ENCODE assay signal across 15 cellular contexts in genomic region chr6:87706187-87706966, GRCh38. TPM values are rescaled to one million over a fixed set of nuclear protein-coding genes. Genes with fewer than 3 reads are reported as not detected.
DNase-seq lines count a peak whose midpoint lies in the region; ATAC-seq and TF ChIP-seq lines count a peak whose summit lies in the region.
"Had no signal": no experiment of that assay in that cellular context is flagged by ENCODE, and none has a peak within 500 bp of the region (broad histone marks: within the 10 kb centered on the region; RNA-seq: fewer than 3 reads in every experiment).

No MANE protein-coding gene starts in this region.

- H3K4me3 Mint-ChIP-seq in activated T-helper 17 cell treated with anti-CD3 and anti-CD28 coated beads, Interleukin-2, amount 50 U/mL, for 72 hours, result no peak overlapping the region
- H3K4me3 Mint-ChIP-seq: activated T-helper 1 cell treated with anti-CD3 and anti-CD28 coated beads, Interleukin-12 subunit alpha, Interleukin-12 subunit beta, Interleukin-2, Interleukin-4 antibody, amounts not matched to agents 30 ng/mL and 10 ng/mL and 1 ng/mL, durations not matched to agents 14 hours and 24 hours and 36 hours; CD8-positive, alpha-beta T cell; central memory CD8-positive, alpha-beta T cell had no signal

- H3K27me3 Mint-ChIP-seq in activated T-helper 17 cell treated with anti-CD3 and anti-CD28 coated beads, Interleukin-2, amount 50 U/mL, for 72 hours, result no peaks in the 10 kb centered on the region
- H3K27me3 Mint-ChIP-seq: central memory CD8-positive, alpha-beta T cell had no signal

- peaks cover 13% of the 10 kb centered on the region for H3K4me1 Mint-ChIP-seq in activated T-helper 17 cell treated with anti-CD3 and anti-CD28 coated beads, Interleukin-2, amount 50 U/mL, for 72 hours

- no peaks in the 10 kb centered on the region for H3K9me3 Mint-ChIP-seq in activated T-helper 17 cell treated with anti-CD3 and anti-CD28 coated beads, Interleukin-2, amount 50 U/mL, for 72 hours
- H3K9me3 Mint-ChIP-seq: activated T-helper 1 cell treated with anti-CD3 and anti-CD28 coated beads, Interleukin-12 subunit alpha, Interleukin-12 subunit beta, Interleukin-2, Interleukin-4 antibody, amounts not matched to agents 30 ng/mL and 10 ng/mL and 1 ng/mL, durations not matched to agents 14 hours and 24 hours and 36 hours; CD8-positive, alpha-beta T cell; central memory CD8-positive, alpha-beta T cell; nephron had no signal

- H3K36me3 Mint-ChIP-seq in activated T-helper 17 cell treated with anti-CD3 and anti-CD28 coated beads, Interleukin-2, amount 50 U/mL, for 72 hours (ENCODE audit: low read depth), result no peaks in the 10 kb centered on the region

- TF ChIP-seq CTCF in AG09309 (IDR thresholded peaks at IDR 0.05; ENCODE audit: control insufficient read depth, insufficient read depth, low read depth, low read length, missing control alignments), result no peak

- peak overlapping the region; percentile 40 for H3K27ac Mint-ChIP-seq in activated T-helper 17 cell treated with anti-CD3 and anti-CD28 coated beads, Interleukin-2, amount 50 U/mL, for 72 hours
- H3K27ac Mint-ChIP-seq: activated T-helper 1 cell treated with anti-CD3 and anti-CD28 coated beads, Interleukin-12 subunit alpha, Interleukin-12 subunit beta, Interleukin-2, Interleukin-4 antibody, amounts not matched to agents 30 ng/mL and 10 ng/mL and 1 ng/mL, durations not matched to agents 14 hours and 24 hours and 36 hours; CD8-positive, alpha-beta T cell had no signal

- no peak for ATAC-seq in activated T-helper 17 cell treated with anti-CD3 and anti-CD28 coated beads, Interleukin-2, amount 50 U/mL, for 72 hours (replicated peaks)
- ATAC-seq in GM21528 (IDR thresholded peaks at IDR 0.05; ENCODE audit: low FRiP score, unreplicated experiment), result no peak
- ATAC-seq: activated CD4-positive, CD25-positive, alpha-beta regulatory T cell treated with anti-CD3 and anti-CD28 coated beads, Interleukin-2, amount 50 U/mL, for 24 hours; CD8-positive, alpha-beta T cell had no signal

- H3K4me3 ChIP-seq in AG09309 (ENCODE audit: control insufficient read depth, low read depth, low read length), result no peak overlapping the region
- H3K4me3 ChIP-seq: esophagus muscularis mucosa had no signal

- in situ Hi-C loops in ACHN (cut with HindIII; ENCODE audit: low pct_ligation_motif_present, low pct_unique_long_range_greater_than_20kb, low sequenced_read_pairs), result no loop called here

- DNase-seq in AG09309 (ENCODE audit: low read depth) (peak; percentile 63), HT1080 (ENCODE audit: low read depth) (peak; percentile 38), kidney glomerular epithelial cell (lab: John Stamatoyannopoulos, UW) (peak; percentile 25), H4 (ENCODE audit: low spot score) (no peak), ACHN (no peak), activated gamma-delta T cell treated with Interleukin-2 at 50 U/mL for 16 hours (no peak)
- DNase-seq: CD8-positive, alpha-beta T cell; SHP77 treated with DMSO at 0.1 percent for 48 hours had no signal

RNA-seq across cellular contexts. Expression of gene AKIRIN2, which starts 4.3 kb away (rescaled TPM):
- 19.4 and 32.4 TPM in 2 replicates for total RNA-seq in HT1080 (2014; rRNA removed; shearing (Covaris generic))
- polyA plus RNA-seq in HT1080 (2015; cell fraction: cytosol; rRNA removed), result 79.7 and 87.3 TPM in 2 replicates
- polyA plus RNA-seq in HT1080 (2015; cell fraction: nucleus; rRNA removed), result 71.7 and 86.0 TPM in 2 replicates
- total RNA-seq in activated T-helper 17 cell treated with anti-CD3 and anti-CD28 coated beads, Interleukin-2, amount 50 U/mL, for 72 hours, result 10 to 100 TPM; 80.5 to 82.2 TPM
- total RNA-seq in H4 (2014; rRNA removed; shearing (Covaris generic)), result 10.1 and 10.7 TPM in 2 replicates

Comparison
In these comparisons a context has a peak if more than half of its experiments do, and no peak if none do; other contexts are left out.
1. DNase-seq: peak in AG09309 (single experiment), HT1080 (single experiment) and kidney glomerular epithelial cell (single experiment); none in H4 (single experiment), ACHN (single experiment) and activated gamma-delta T cell treated with Interleukin-2 at 50 U/mL for 16 hours (single experiment).